ENCODE assay signal across 2 cellular contexts in genomic region chr7:43298617-43299016, GRCh38.
TF ChIP-seq lines count a peak whose summit lies in the region.

No MANE protein-coding gene starts in this region.

TF ChIP-seq in GM12878, 131 proteins besides CTCF, POLR2A, EP300 and RAD21:
- TF ChIP-seq ZNF687 (IDR thresholded peaks at IDR 0.05) (peak; percentile 21; the same call in 1 of the 2 replicates), ETV6 (conservative IDR thresholded peaks at IDR 0.05 in 1 of 2, IDR thresholded peaks at IDR 0.05 in 1 of 2; ENCODE audit: borderline replicate concordance in 1 of 2, low read depth in 1 of 2) (no peak)
TF ChIP-seq in GM12878: peak in this region for 1.

TF ChIP-seq in H1, 55 proteins besides CTCF, POLR2A, EP300 and RAD21 (continued from another document):
- TF ChIP-seq EGR1 (IDR thresholded peaks at IDR 0.05; ENCODE audit: borderline replicate concordance, low read depth, low read length) (no peak), TCF12 (IDR thresholded peaks at IDR 0.05; ENCODE audit: low read depth, low read length) (no peak), GABPA (IDR thresholded peaks at IDR 0.05; ENCODE audit: borderline replicate concordance, insufficient read depth, low read length) (no peak), ZNF274 (IDR thresholded peaks at IDR 0.05; ENCODE audit: borderline replicate concordance, extremely low read depth, low read length) (no peak), SIN3A (conservative IDR thresholded peaks at IDR 0.05 in 1 of 2, IDR thresholded peaks at IDR 0.05 in 1 of 2; ENCODE audit: low read depth in 1 of 2, low read length in 2 of 2) (no peak), TAF7 (optimal IDR thresholded peaks at IDR 0.05; ENCODE audit: borderline replicate concordance, low read depth, low read length) (no peak)
